In genomic region chr14:24094839-24095195, GRCh38 we compare ENCODE assay signal across 8 cellular contexts. TPM values are rescaled to one million over a fixed set of nuclear protein-coding genes. Genes with fewer than 3 reads are reported as not detected.
DNase-seq lines count a peak whose midpoint lies in the region; ATAC-seq and TF ChIP-seq lines count a peak whose summit lies in the region.

No MANE protein-coding gene starts in this region.

- H3K9ac ChIP-seq in neural cell (ENCODE audit: low read length) = peak overlapping the region; percentile 60

- TF ChIP-seq EP300 in neural cell (conservative IDR thresholded peaks at IDR 0.05; ENCODE audit: poor library complexity, severe bottlenecking) = no peak

- no peak for TF ChIP-seq POLR2A in Peyer's patch (IDR thresholded peaks at IDR 0.05)

- peaks cover 7 to 28% (median 15%) of the 10 kb centered on the region in 4 donors for H3K4me1 ChIP-seq in Peyer's patch
- no peaks in the 10 kb centered on the region for H3K4me1 ChIP-seq in effector memory CD4-positive, alpha-beta T cell (ENCODE audit: control insufficient read depth, insufficient read depth, low read length, poor library complexity, severe bottlenecking)

- ATAC-seq in GM19395 (IDR thresholded peaks at IDR 0.05; ENCODE audit: unreplicated experiment) (peak; percentile 0), GM21381 (IDR thresholded peaks at IDR 0.05; ENCODE audit: unreplicated experiment) (no peak), HG03175 (IDR thresholded peaks at IDR 0.05; ENCODE audit: unreplicated experiment) (no peak)

- TF ChIP-seq CTCF in Peyer's patch (IDR thresholded peaks at IDR 0.05) (no peak), neural cell (IDR thresholded peaks at IDR 0.05; ENCODE audit: poor library complexity, severe bottlenecking) (no peak)

- H4K20me1 ChIP-seq in neural cell (ENCODE audit: insufficient read depth) = no peaks in the 10 kb centered on the region

- H3K4me3 ChIP-seq in Peyer's patch = peak overlapping the region; percentile 72 to 96 (median 90)
- peak overlapping the region; percentile 90 for H3K4me3 ChIP-seq in effector memory CD4-positive, alpha-beta T cell (ENCODE audit: insufficient read depth, low read depth, low read length, poor library complexity, severe bottlenecking)
- H3K4me3 ChIP-seq in neural cell (ENCODE audit: low read length) = peak overlapping the region; percentile 73

- no peaks in the 10 kb centered on the region for H3K9me2 ChIP-seq in neural cell (ENCODE audit: insufficient read depth, low read length)

- H3K9me3 ChIP-seq in Peyer's patch (no peaks in the 10 kb centered on the region), neural cell (ENCODE audit: low read length) (no peaks in the 10 kb centered on the region)
- no peaks in the 10 kb centered on the region for H3K9me3 ChIP-seq in effector memory CD4-positive, alpha-beta T cell (ENCODE audit: control insufficient read depth, low read length)

- peak in 2 of 3 donors; percentile 30 to 58 for DNase-seq in Peyer's patch
- DNase-seq in effector memory CD4-positive, alpha-beta T cell = no peak
- no peak for DNase-seq in NCI-H128 (lab: John Stamatoyannopoulos, UW; ENCODE audit: unreplicated experiment)
- no peak for DNase-seq in germinal center (ENCODE audit: low spot score)

- H3K4me2 ChIP-seq in neural cell (ENCODE audit: low read length) = no peak overlapping the region

- no peak for TF ChIP-seq RAD21 in neural cell (conservative IDR thresholded peaks at IDR 0.05)

- H3K79me2 ChIP-seq in neural cell (replicated peaks; ENCODE audit: insufficient read depth, low read length) = no peaks in the 10 kb centered on the region

- H2AFZ ChIP-seq in neural cell (ENCODE audit: low read depth, low read length) = no peak overlapping the region

- H3K27ac ChIP-seq in Peyer's patch = peak overlapping the region; percentile 94 to 100 (median 98)
- peak overlapping the region; percentile 84 for H3K27ac ChIP-seq in effector memory CD4-positive, alpha-beta T cell (ENCODE audit: insufficient read depth, low read length, poor library complexity, severe bottlenecking)
- no peak overlapping the region for H3K27ac ChIP-seq in neural cell (ENCODE audit: low read length)

- H3K27me3 ChIP-seq in Peyer's patch = no peaks in the 10 kb centered on the region
- H3K27me3 ChIP-seq in effector memory CD4-positive, alpha-beta T cell (replicated peaks; ENCODE audit: control insufficient read depth, insufficient read depth, low read length, poor library complexity, severe bottlenecking) = no peaks in the 10 kb centered on the region
- peaks cover 16% of the 10 kb centered on the region for H3K27me3 ChIP-seq in neural cell (ENCODE audit: insufficient read depth, low read depth, low read length)

- H3F3A ChIP-seq in neural cell (ENCODE audit: insufficient read depth, low read length, poor library complexity, severe bottlenecking) = no peaks in the 10 kb centered on the region

- H3K36me3 ChIP-seq in Peyer's patch (peaks cover 0 to 28% (median 0%) of the 10 kb centered on the region in 3 donors), neural cell (ENCODE audit: insufficient read depth, low read length) (no peaks in the 10 kb centered on the region)
- H3K36me3 ChIP-seq in effector memory CD4-positive, alpha-beta T cell (ENCODE audit: control insufficient read depth, insufficient read depth, low read length) = peaks cover 14% of the 10 kb centered on the region

TF ChIP-seq in neural cell, 6 proteins besides CTCF, POLR2A, EP300 and RAD21:
- TF ChIP-seq POLR2AphosphoS5 (IDR thresholded peaks at IDR 0.05) (no peak), SMC3 (conservative IDR thresholded peaks at IDR 0.05; ENCODE audit: poor library complexity) (no peak), EZH2 (IDR thresholded peaks at IDR 0.05; ENCODE audit: borderline replicate concordance, insufficient read depth, low read length, poor library complexity, severe bottlenecking) (no peak), MXI1 (conservative IDR thresholded peaks at IDR 0.05; ENCODE audit: poor library complexity, severe bottlenecking) (no peak), TAF1 (IDR thresholded peaks at IDR 0.05; ENCODE audit: low read depth) (no peak), REST (IDR thresholded peaks at IDR 0.05; ENCODE audit: borderline replicate concordance) (no peak)

RNA-seq across cellular contexts. Expression of gene PCK2, which starts 0.7 kb away (rescaled TPM):
- total RNA-seq in Peyer's patch = 100 to 1,000 TPM in 3 of 4 donors, 10 to 100 TPM in 1; 53.6 to 820 (median 644) TPM
- 0.20 and 1.2 TPM in 2 replicates for polyA plus RNA-seq in neural cell
- 0.35 and 0.49 TPM in 2 replicates for polyA minus RNA-seq in neural cell

RNA-seq across cellular contexts. Expression of gene DCAF11, which starts 19.8 kb away (rescaled TPM):
- 100 to 1,000 TPM; 113 to 214 (median 176) TPM for total RNA-seq in Peyer's patch
- 74.5 and 106 TPM in 2 replicates for polyA plus RNA-seq in neural cell
- 75.2 and 80.3 TPM in 2 replicates for polyA minus RNA-seq in neural cell

RNA-seq across cellular contexts. Expression of gene NRL, which starts 19.9 kb away (rescaled TPM):
- total RNA-seq in Peyer's patch = 10 to 100 TPM in 2 of 4 donors, 1 to 10 TPM in 1, not detected in 1; 4.6 to 14.2 (median 13.5) TPM
- 9.5 TPM in 2 replicates for polyA plus RNA-seq in neural cell
- 5.6 and 7.5 TPM in 2 replicates for polyA minus RNA-seq in neural cell

RNA-seq across cellular contexts. Expression of gene CPNE6, which starts 23.5 kb away (rescaled TPM):
- total RNA-seq in Peyer's patch = 1 to 10 TPM in 3 of 4 donors, not detected in 1; 1.9 to 4.6 (median 3.6) TPM
- 2.3 and 4.1 TPM in 2 replicates for polyA plus RNA-seq in neural cell
- 0.23 and 1.2 TPM in 2 replicates for polyA minus RNA-seq in neural cell

RNA-seq across cellular contexts. Expression of gene FITM1, which starts 35.6 kb away (rescaled TPM):
- 10 to 100 TPM in 1 of 4 donors, 1 to 10 TPM in 2, not detected in 1; 2.6 to 11.3 (median 3.9) TPM for total RNA-seq in Peyer's patch
- polyA plus RNA-seq in neural cell = 0.62 and 0.88 TPM in 2 replicates
- 0.73 TPM in 1 of 2 replicates, not detected in the other for polyA minus RNA-seq in neural cell

Comparison
In these comparisons a context has a peak if more than half of its experiments do, and no peak if none do; other contexts are left out.
1. DNase-seq: peak in Peyer's patch (2 of 3); none in effector memory CD4-positive, alpha-beta T cell (0 of 3), NCI-H128 (single experiment) and germinal center (single experiment).
2. Peak in every context shown above with its lines, with median percentiles within 50 percentile points of each other: H3K4me3 ChIP-seq.